In the genomic region with DNA sequence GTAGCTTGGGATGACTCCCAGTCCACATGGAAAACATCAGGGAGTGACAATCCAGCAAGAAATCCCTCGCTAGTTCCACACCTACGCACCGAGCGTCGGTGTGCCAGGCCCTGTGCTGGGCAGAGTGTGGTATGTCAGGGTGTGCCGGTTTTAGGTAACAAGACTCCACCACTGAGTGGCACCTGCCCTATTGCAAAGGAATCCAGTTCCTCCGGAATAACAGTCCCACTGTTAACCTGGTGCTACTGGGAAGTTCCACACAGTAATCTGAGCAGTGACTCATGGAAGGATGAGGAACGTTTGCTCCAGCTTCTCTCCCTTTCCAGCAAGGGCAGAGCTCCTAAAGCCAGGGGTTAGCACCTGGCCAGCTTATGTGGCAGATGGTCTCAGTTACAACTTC, we compare ENCODE assay signal across 21 cellular contexts. TPM values are rescaled to one million over a fixed set of nuclear protein-coding genes. Genes with fewer than 3 reads are reported as not detected.
A peak's percentile ranks its signal among the peaks of the same experiment; 100 is the strongest.
DNase-seq lines count a peak whose midpoint lies in the region; ATAC-seq and TF ChIP-seq lines count a peak whose summit lies in the region.
"Had no signal": no experiment of that assay in that cellular context is flagged by ENCODE, and none has a peak within 500 bp of the region (broad histone marks: within the 10 kb centered on the region; RNA-seq: fewer than 3 reads in every experiment).

No MANE protein-coding gene starts in this region.

- H2BK5ac ChIP-seq in neuronal stem cell (ENCODE audit: low read length): no peak overlapping the region

- H2AFZ ChIP-seq in neuronal stem cell (ENCODE audit: low read length): no peak overlapping the region
- H2AFZ ChIP-seq: GM23248 had no signal

- DNase-seq in NCI-H226 (peak; percentile 51), neuronal stem cell (ENCODE audit: low spot score) (no peak), vagina (ENCODE audit: extremely low spot score in 2 of 2) (no peak)
- DNase-seq in stimulated activated effector memory CD8-positive, alpha-beta T cell treated with anti-CD3 and anti-CD28 coated beads, Interleukin-12 subunit alpha, Interleukin-12 subunit beta, amount 100 ng/mL, for 72 hours (ENCODE audit: low spot score in 2 of 2): no peak
- DNase-seq: activated CD8-positive, alpha-beta T cell treated with anti-CD3 and anti-CD28 coated beads, Interleukin-2, amount 10 ng/mL, durations not matched to agents 7 days and 5 days; activated naive CD8-positive, alpha-beta T cell treated with anti-CD3 and anti-CD28 coated beads, Interleukin-2, amount 10 ng/mL, durations not matched to agents 7 days and 5 days; GDM1; GM23248; naive B cell; NCI-H1694; RPMI8226; T-helper 1 cell had no signal

- H2BK120ac ChIP-seq in neuronal stem cell (ENCODE audit: low read depth, low read length): no peak overlapping the region

- H4K8ac ChIP-seq in neuronal stem cell (ENCODE audit: low read depth, low read length): no peak overlapping the region

- ATAC-seq in esophagus mucosa (peak; percentile 98), HG03460 (IDR thresholded peaks at IDR 0.05; ENCODE audit: unreplicated experiment) (no peak), HG03135 (IDR thresholded peaks at IDR 0.05; ENCODE audit: unreplicated experiment) (no peak)
- ATAC-seq in stimulated activated effector memory CD8-positive, alpha-beta T cell treated with anti-CD3 and anti-CD28 coated beads, Interleukin-12 subunit alpha, Interleukin-12 subunit beta, amount 100 ng/mL, for 72 hours: no peak
- ATAC-seq: activated CD8-positive, alpha-beta T cell treated with anti-CD3 and anti-CD28 coated beads, Interleukin-2, amount 10 ng/mL, durations not matched to agents 7 days and 5 days had no signal

- H2BK12ac ChIP-seq in neuronal stem cell (ENCODE audit: low read length): no peak overlapping the region

- no peak overlapping the region for H3K27ac Mint-ChIP-seq in stimulated activated effector memory CD8-positive, alpha-beta T cell treated with anti-CD3 and anti-CD28 coated beads, Interleukin-12 subunit alpha, Interleukin-12 subunit beta, amount 100 ng/mL, for 72 hours
- H3K27ac Mint-ChIP-seq: activated CD8-positive, alpha-beta T cell treated with anti-CD3 and anti-CD28 coated beads, Interleukin-2, amount 10 ng/mL, durations not matched to agents 7 days and 5 days; activated naive CD8-positive, alpha-beta T cell treated with anti-CD3 and anti-CD28 coated beads, Interleukin-2, amount 10 ng/mL, durations not matched to agents 7 days and 5 days; activated T-helper 1 cell treated with anti-CD3 and anti-CD28 coated beads, Interleukin-12 subunit alpha, Interleukin-12 subunit beta, Interleukin-2, Interleukin-4 antibody, amounts not matched to agents 30 ng/mL and 10 ng/mL and 1 ng/mL, durations not matched to agents 14 hours and 24 hours and 36 hours; naive B cell had no signal

- no peak for TF ChIP-seq CTCF in C4-2B (conservative IDR thresholded peaks at IDR 0.05)
- TF ChIP-seq CTCF in vagina (IDR thresholded peaks at IDR 0.05): no peak

- H3K27ac ChIP-seq in C4-2B (peak overlapping the region; percentile 12), neuronal stem cell (replicated peaks; ENCODE audit: low read length) (no peak overlapping the region), vagina (no peak overlapping the region)
- H3K27ac ChIP-seq: GM23248, VCaP had no signal

- H4K91ac ChIP-seq in neuronal stem cell (ENCODE audit: low read depth, low read length, poor library complexity): no peak overlapping the region

- H3K36me3 ChIP-seq in neuronal stem cell (replicated peaks in 1 of 2; ENCODE audit: control insufficient read depth in 2 of 2, insufficient read depth in 2 of 2, low read length in 2 of 2) (peaks cover 21 to 51% of the 10 kb centered on the region in 2 donors), vagina (peaks cover 0 to 25% of the 10 kb centered on the region in 2 donors)

- no peak overlapping the region for H3K23ac ChIP-seq in neuronal stem cell (ENCODE audit: low read depth, low read length, poor library complexity)

- no peak for TF ChIP-seq POLR2A in vagina (IDR thresholded peaks at IDR 0.05)

- H3K9me3 ChIP-seq in neuronal stem cell (replicated peaks in 1 of 2; ENCODE audit: control insufficient read depth in 2 of 2, insufficient read depth in 1 of 2, low read depth in 1 of 2, low read length in 2 of 2) (no peaks in the 10 kb centered on the region), vagina (no peaks in the 10 kb centered on the region)

- H3K14ac ChIP-seq in neuronal stem cell (ENCODE audit: low read length): no peak overlapping the region

- intact Hi-C loops in vagina (cut with DNase I): no loop called here

- no peak overlapping the region for H2AK5ac ChIP-seq in neuronal stem cell (ENCODE audit: low read depth, low read length)

- H3K4me2 ChIP-seq in neuronal stem cell (ENCODE audit: insufficient read depth, low read length, poor library complexity, severe bottlenecking): no peak overlapping the region

- H3K27me3 ChIP-seq in neuronal stem cell (ENCODE audit: control insufficient read depth in 3 of 3, insufficient read depth in 3 of 3, low read depth in 1 of 3, low read length in 3 of 3) (no peaks in the 10 kb centered on the region), vagina (no peaks in the 10 kb centered on the region)

- H3K9me3 Mint-ChIP-seq in stimulated activated effector memory CD8-positive, alpha-beta T cell treated with anti-CD3 and anti-CD28 coated beads, Interleukin-12 subunit alpha, Interleukin-12 subunit beta, amount 100 ng/mL, for 72 hours: no peaks in the 10 kb centered on the region
- H3K9me3 Mint-ChIP-seq: activated naive CD8-positive, alpha-beta T cell treated with anti-CD3 and anti-CD28 coated beads, Interleukin-2, amount 10 ng/mL, durations not matched to agents 7 days and 5 days; activated T-helper 1 cell treated with anti-CD3 and anti-CD28 coated beads, Interleukin-12 subunit alpha, Interleukin-12 subunit beta, Interleukin-2, Interleukin-4 antibody, amounts not matched to agents 30 ng/mL and 10 ng/mL and 1 ng/mL, durations not matched to agents 14 hours and 24 hours and 36 hours; naive B cell had no signal

- no peaks in the 10 kb centered on the region for H3K79me1 ChIP-seq in neuronal stem cell (ENCODE audit: low read depth, low read length)

- H3K36me3 Mint-ChIP-seq in stimulated activated effector memory CD8-positive, alpha-beta T cell treated with anti-CD3 and anti-CD28 coated beads, Interleukin-12 subunit alpha, Interleukin-12 subunit beta, amount 100 ng/mL, for 72 hours: peaks cover 49% of the 10 kb centered on the region
- H3K36me3 Mint-ChIP-seq: naive B cell had no signal

- no peaks in the 10 kb centered on the region for H3K4me1 Mint-ChIP-seq in stimulated activated effector memory CD8-positive, alpha-beta T cell treated with anti-CD3 and anti-CD28 coated beads, Interleukin-12 subunit alpha, Interleukin-12 subunit beta, amount 100 ng/mL, for 72 hours
- H3K4me1 Mint-ChIP-seq: activated naive CD8-positive, alpha-beta T cell treated with anti-CD3 and anti-CD28 coated beads, Interleukin-2, amount 10 ng/mL, durations not matched to agents 7 days and 5 days had no signal

- peaks cover 0 to 3% of the 10 kb centered on the region in 2 donors for H3K4me1 ChIP-seq in neuronal stem cell (ENCODE audit: control insufficient read depth in 2 of 2, insufficient read depth in 1 of 2, low read depth in 1 of 2, low read length in 2 of 2)
- peaks cover 10% of the 10 kb centered on the region for H3K4me1 ChIP-seq in vagina

- no peak overlapping the region for H3K4ac ChIP-seq in neuronal stem cell (ENCODE audit: low read length)

- H3K18ac ChIP-seq in neuronal stem cell (ENCODE audit: low read length): no peak overlapping the region

- WGBS in neuronal stem cell (ENCODE audit: extremely low coverage in 2 of 2, insufficient read length in 2 of 2, insufficient replicate concordance in 1 of 2), 2 donors: no CpG with 5 or more reads among the region's 8 CpGs

- peak overlapping the region; percentile 2 for H3K9ac ChIP-seq in neuronal stem cell (ENCODE audit: low read depth, low read length, poor library complexity)
- H3K9ac ChIP-seq: GM23248 had no signal

- H2BK15ac ChIP-seq in neuronal stem cell (ENCODE audit: low read length): no peak overlapping the region

- no peak overlapping the region for H3K4me3 Mint-ChIP-seq in stimulated activated effector memory CD8-positive, alpha-beta T cell treated with anti-CD3 and anti-CD28 coated beads, Interleukin-12 subunit alpha, Interleukin-12 subunit beta, amount 100 ng/mL, for 72 hours
- H3K4me3 Mint-ChIP-seq: activated CD8-positive, alpha-beta T cell treated with anti-CD3 and anti-CD28 coated beads, Interleukin-2, amount 10 ng/mL, durations not matched to agents 7 days and 5 days; activated naive CD8-positive, alpha-beta T cell treated with anti-CD3 and anti-CD28 coated beads, Interleukin-2, amount 10 ng/mL, durations not matched to agents 7 days and 5 days; activated T-helper 1 cell treated with anti-CD3 and anti-CD28 coated beads, Interleukin-12 subunit alpha, Interleukin-12 subunit beta, Interleukin-2, Interleukin-4 antibody, amounts not matched to agents 30 ng/mL and 10 ng/mL and 1 ng/mL, durations not matched to agents 14 hours and 24 hours and 36 hours had no signal

- H3K4me3 ChIP-seq in neuronal stem cell (ENCODE audit: low read length in 2 of 2) (no peak overlapping the region), vagina (no peak overlapping the region)
- H3K4me3 ChIP-seq: GM23248 had no signal

RNA-seq across cellular contexts. Expression of a gene that starts 14.3 kb away (rescaled TPM):
- 10.8 TPM for total RNA-seq in esophagus mucosa
- 0.68 TPM for polyA plus RNA-seq in neuronal stem cell (2013, experiment 1 of 2)
- polyA plus RNA-seq in neuronal stem cell (2013, experiment 2 of 2): 0.66 TPM
- 19.4 TPM for total RNA-seq in vagina

RNA-seq across cellular contexts. Expression of a gene that starts 15.5 kb away (rescaled TPM):
- total RNA-seq in esophagus mucosa (40.3 TPM), vagina (43.2 TPM)
- 38.1 TPM for polyA plus RNA-seq in neuronal stem cell (2013, experiment 1 of 2)
- polyA plus RNA-seq in neuronal stem cell (2013, experiment 2 of 2): 38.5 TPM

RNA-seq across cellular contexts. Expression of a gene that starts 20.8 kb away (rescaled TPM):
- total RNA-seq in esophagus mucosa (439 TPM), vagina (154 TPM)
- polyA plus RNA-seq in neuronal stem cell (2013, experiment 1 of 2): 1,500 TPM
- polyA plus RNA-seq in neuronal stem cell (2013, experiment 2 of 2): 1,497 TPM

RNA-seq across cellular contexts. Expression of a gene that starts 23.7 kb away (rescaled TPM):
- total RNA-seq in esophagus mucosa (not detected), vagina (not detected)
- 0.08 TPM for polyA plus RNA-seq in neuronal stem cell (2013, experiment 1 of 2)
- 0.15 TPM for polyA plus RNA-seq in neuronal stem cell (2013, experiment 2 of 2)
- total RNA-seq: activated CD8-positive, alpha-beta T cell treated with anti-CD3 and anti-CD28 coated beads, Interleukin-2, amount 10 ng/mL, durations not matched to agents 7 days and 5 days; activated naive CD8-positive, alpha-beta T cell treated with anti-CD3 and anti-CD28 coated beads, Interleukin-2, amount 10 ng/mL, durations not matched to agents 7 days and 5 days; activated T-helper 1 cell treated with anti-CD3 and anti-CD28 coated beads, Interleukin-12 subunit alpha, Interleukin-12 subunit beta, Interleukin-2, Interleukin-4 antibody, amounts not matched to agents 30 ng/mL and 10 ng/mL and 1 ng/mL, durations not matched to agents 14 hours and 24 hours and 36 hours; cardiac septum; GM23248; HT1080; lower leg skin had no signal
- polyA plus RNA-seq: GM23248 had no signal

RNA-seq across cellular contexts. Expression of a gene that starts 40.1 kb away (rescaled TPM):
- total RNA-seq in esophagus mucosa (0.04 TPM), vagina (2.0 TPM)
- polyA plus RNA-seq in neuronal stem cell (2013, experiment 1 of 2): 0.14 TPM
- 0.22 TPM for polyA plus RNA-seq in neuronal stem cell (2013, experiment 2 of 2)
- total RNA-seq: HT1080 had no signal
